In genomic region chr2:234996467-234997270, GRCh38 we compare ENCODE assay signal across 13 cellular contexts. TPM values are rescaled to one million over a fixed set of nuclear protein-coding genes. Genes with fewer than 3 reads are reported as not detected.
A peak's percentile ranks its signal among the peaks of the same experiment; 100 is the strongest.
DNase-seq lines count a peak whose midpoint lies in the region.
"Had no signal": no experiment of that assay in that cellular context is flagged by ENCODE, and none has a peak within 500 bp of the region (broad histone marks: within the 10 kb centered on the region; RNA-seq: fewer than 3 reads in every experiment).

No MANE protein-coding gene starts in this region.

- H3K4me1 ChIP-seq in trophoblast cell (ENCODE audit: control insufficient read depth in 1 of 2, insufficient read depth in 2 of 2, low read length in 2 of 2): peaks cover 56 to 69% of the 10 kb centered on the region in 2 experiments
- H3K4me1 ChIP-seq: psoas muscle had no signal

- H3K9me3 ChIP-seq in trophoblast cell (ENCODE audit: insufficient read depth, low read depth, low read length): peaks cover 6% of the 10 kb centered on the region
- H3K9me3 ChIP-seq: psoas muscle had no signal

- H3K79me2 ChIP-seq in trophoblast cell (ENCODE audit: control insufficient read depth, insufficient read depth, low read length, poor library complexity): peaks cover 21% of the 10 kb centered on the region

- H4K8ac ChIP-seq in trophoblast cell (ENCODE audit: low read depth, low read length): peak overlapping the region; percentile 58

- peaks cover 6 to 16% of the 10 kb centered on the region in 2 experiments for H3K36me3 ChIP-seq in trophoblast cell (ENCODE audit: control insufficient read depth in 1 of 2, insufficient read depth in 2 of 2, low read length in 2 of 2)

- H3K14ac ChIP-seq in trophoblast cell (ENCODE audit: low read length): peak overlapping the region; percentile 55

- no peak overlapping the region for H3K23ac ChIP-seq in trophoblast cell (ENCODE audit: low read length)

- no CpG with 5 or more reads among the region's 25 CpGs for WGBS in trophoblast cell (ENCODE audit: extremely low coverage, insufficient coverage, insufficient read length)

- H2BK120ac ChIP-seq in trophoblast cell (ENCODE audit: insufficient read depth, low read length, poor library complexity): peak overlapping the region; percentile 79

- no peak overlapping the region for H3K4me3 ChIP-seq in trophoblast cell (ENCODE audit: low read depth, low read length)
- H3K4me3 ChIP-seq: psoas muscle had no signal

- peak overlapping the region; percentile 11 for H3K4me2 ChIP-seq in trophoblast cell (ENCODE audit: low read length)

- H2AK5ac ChIP-seq in trophoblast cell (ENCODE audit: low read length): peak overlapping the region; percentile 49

- H3K18ac ChIP-seq in trophoblast cell (ENCODE audit: low read length): peak overlapping the region; percentile 36

- H4K91ac ChIP-seq in trophoblast cell (ENCODE audit: low read depth, low read length): peak overlapping the region; percentile 79

- H2AFZ ChIP-seq in trophoblast cell (ENCODE audit: insufficient read depth, low read length, poor library complexity): no peak overlapping the region

- H3K79me1 ChIP-seq in trophoblast cell (ENCODE audit: low read length): peaks cover 31% of the 10 kb centered on the region

- H3K9ac ChIP-seq in trophoblast cell (ENCODE audit: low read length): no peak overlapping the region

- peak; percentile 84 for DNase-seq in ELR (ENCODE audit: low read depth)
- DNase-seq in SW480 (ENCODE audit: low spot score): peak; percentile 74
- DNase-seq in fibroblast of peridontal ligament (ENCODE audit: extremely low read depth): peak; percentile 87
- DNase-seq in trophoblast cell: no peak
- DNase-seq in medulla oblongata (ENCODE audit: extremely low spot score): no peak
- no peak for DNase-seq in C1 segment of cervical spinal cord (lab: John Stamatoyannopoulos, UW)
- no peak for DNase-seq in activated naive CD4-positive, alpha-beta T cell (lab: John Stamatoyannopoulos, UW)
- no peak for DNase-seq in cerebellar nuclear complex (lab: John Stamatoyannopoulos, UW)
- DNase-seq: DND-41; head of caudate nucleus; NCI-H2171 treated with DMSO at 0.1 percent for 48 hours; stimulated activated naive CD8-positive, alpha-beta T cell treated with anti-CD3 and anti-CD28 coated beads, Interleukin-15, amount 100 ng/mL, for 72 hours had no signal

- H2BK5ac ChIP-seq in trophoblast cell (ENCODE audit: low read depth, low read length, poor library complexity): peak overlapping the region; percentile 50

- no peak overlapping the region for H4K12ac ChIP-seq in trophoblast cell (ENCODE audit: low read depth, low read length)

- peak overlapping the region; percentile 47 for H3K4ac ChIP-seq in trophoblast cell (ENCODE audit: low read depth, low read length)

- H3K27ac ChIP-seq in trophoblast cell (ENCODE audit: low read depth, low read length): peak overlapping the region; percentile 73
- H3K27ac ChIP-seq: psoas muscle had no signal

- peak overlapping the region; percentile 42 for H2BK12ac ChIP-seq in trophoblast cell (ENCODE audit: low read length)

- H3K27me3 ChIP-seq in trophoblast cell (ENCODE audit: insufficient read depth, low read length): no peaks in the 10 kb centered on the region

RNA-seq across cellular contexts. Expression of gene SH3BP4, which starts 44.9 kb away (rescaled TPM):
- polyA plus RNA-seq in trophoblast cell (2013): 35.4 and 36.3 TPM in 2 replicates

Comparison
In these comparisons a context has a peak if more than half of its experiments do, and no peak if none do; other contexts are left out.
1. DNase-seq: peak in ELR (single experiment), SW480 (single experiment) and fibroblast of peridontal ligament (single experiment); none in trophoblast cell (0 of 2), medulla oblongata (single experiment), C1 segment of cervical spinal cord (0 of 14), activated naive CD4-positive, alpha-beta T cell (0 of 4) and cerebellar nuclear complex (0 of 2).